Comparison of ENCODE assay signal across 37 cellular contexts in the genomic region with DNA sequence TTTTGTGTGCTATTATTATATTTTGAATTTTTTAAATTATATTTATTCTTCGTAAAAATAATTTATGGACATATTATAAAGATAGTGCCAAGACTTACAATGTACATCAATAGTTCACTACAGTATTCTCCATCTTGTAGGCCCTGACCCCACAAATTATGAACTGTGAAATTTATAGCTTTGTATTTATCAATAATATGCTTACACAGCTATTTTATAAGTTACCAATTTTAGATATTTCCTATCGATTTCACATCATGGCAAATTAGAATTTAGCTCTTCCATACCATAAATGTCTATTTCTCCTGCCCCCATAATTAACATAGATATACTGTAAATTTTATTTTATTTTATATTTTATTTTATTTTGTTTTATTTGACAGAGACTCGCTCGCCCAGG.
"Had no signal": no experiment of that assay in that cellular context is flagged by ENCODE, and none has a peak within 500 bp of the region (broad histone marks: within the 10 kb centered on the region; RNA-seq: fewer than 3 reads in every experiment).

No MANE protein-coding gene starts in this region.

- H3K4me1 ChIP-seq: ascending aorta had no signal

- H3K36me3 ChIP-seq: ascending aorta, cardiac muscle cell had no signal

- H3K9me3 Mint-ChIP-seq: activated B cell treated with CpG ODN at 0.5 μM for 24 hours; activated CD4-positive, alpha-beta memory T cell treated with anti-CD3 and anti-CD28 coated beads for 36 hours; activated CD8-positive, alpha-beta T cell treated with anti-CD3 and anti-CD28 coated beads for 36 hours; activated naive CD4-positive, alpha-beta T cell treated with anti-CD3 and anti-CD28 coated beads, Interleukin-2, amount 10 ng/mL, durations not matched to agents 7 days and 5 days; activated naive CD4-positive, alpha-beta T cell treated with anti-CD3 and anti-CD28 coated beads, Interleukin-2, amount 50 U/mL, for 24 hours; activated naive CD8-positive, alpha-beta T cell treated with anti-CD3 and anti-CD28 coated beads, Interleukin-2, amount 10 ng/mL, durations not matched to agents 7 days and 5 days; activated naive CD8-positive, alpha-beta T cell treated with anti-CD3 and anti-CD28 coated beads, Interleukin-2, amount 50 U/mL, for 24 hours; activated T-cell treated with anti-CD3 and anti-CD28 coated beads, Interleukin-2, amount 50 U/mL, for 4 hours; activated T-cell treated with anti-CD3 and anti-CD28 coated beads, Interleukin-2, amount 50 U/mL, for 72 hours; activated T-helper 1 cell treated with anti-CD3 and anti-CD28 coated beads, Interleukin-12 subunit alpha, Interleukin-12 subunit beta, Interleukin-2, Interleukin-4 antibody, amounts not matched to agents 30 ng/mL and 10 ng/mL and 1 ng/mL, durations not matched to agents 14 hours and 24 hours and 36 hours; activated T-helper 2 cell treated with anti-CD3 and anti-CD28 coated beads, Interferon-gamma antibody, Interleukin-2, Interleukin-4, amounts not matched to agents 10 μg/mL and 5 μg/mL and 100 μg/mL, durations not matched to agents 14 hours and 24 hours and 36 hours; T-helper 1 cell treated with Interleukin-12 subunit alpha and Interleukin-12 subunit beta and Interleukin-4 antibody, amounts not matched to agents 30 μg/mL and 1 μg/mL, for 36 hours; T-helper 2 cell treated with Interferon-gamma antibody and Interleukin-4, amounts not matched to agents 5 μg/mL and 100 μg/mL, for 36 hours had no signal

- H3K27ac Mint-ChIP-seq: activated B cell treated with CpG ODN at 0.5 μM for 24 hours; activated CD4-positive, alpha-beta memory T cell treated with anti-CD3 and anti-CD28 coated beads for 36 hours; activated CD4-positive, alpha-beta T cell treated with anti-CD3 and anti-CD28 coated beads, Interleukin-2, amount 10 ng/mL, durations not matched to agents 24 days and 14 days; activated CD8-positive, alpha-beta T cell treated with anti-CD3 and anti-CD28 coated beads for 36 hours; activated naive CD4-positive, alpha-beta T cell treated with anti-CD3 and anti-CD28 coated beads, Interleukin-2, amount 10 ng/mL, durations not matched to agents 7 days and 5 days; activated naive CD4-positive, alpha-beta T cell treated with anti-CD3 and anti-CD28 coated beads, Interleukin-2, amount 50 U/mL, for 24 hours; activated naive CD8-positive, alpha-beta T cell; activated naive CD8-positive, alpha-beta T cell treated with anti-CD3 and anti-CD28 coated beads, Interleukin-2, amount 10 ng/mL, durations not matched to agents 7 days and 5 days; activated naive CD8-positive, alpha-beta T cell treated with anti-CD3 and anti-CD28 coated beads, Interleukin-2, amount 50 U/mL, for 24 hours; activated T-cell treated with anti-CD3 and anti-CD28 coated beads, Interleukin-2, amount 50 U/mL, for 72 hours; activated T-helper 1 cell treated with anti-CD3 and anti-CD28 coated beads, Interleukin-12 subunit alpha, Interleukin-12 subunit beta, Interleukin-2, Interleukin-4 antibody, amounts not matched to agents 30 ng/mL and 10 ng/mL and 1 ng/mL, durations not matched to agents 14 hours and 24 hours and 36 hours; activated T-helper 2 cell treated with anti-CD3 and anti-CD28 coated beads, Interferon-gamma antibody, Interleukin-2, Interleukin-4, amounts not matched to agents 10 μg/mL and 5 μg/mL and 100 μg/mL, durations not matched to agents 14 hours and 24 hours and 36 hours; brain; T-helper 1 cell treated with Interleukin-12 subunit alpha and Interleukin-12 subunit beta and Interleukin-4 antibody, amounts not matched to agents 30 μg/mL and 1 μg/mL, for 36 hours; T-helper 2 cell treated with Interferon-gamma antibody and Interleukin-4, amounts not matched to agents 5 μg/mL and 100 μg/mL, for 36 hours had no signal

- H3K27me3 Mint-ChIP-seq: activated B cell treated with CpG ODN at 0.5 μM for 24 hours; activated CD4-positive, alpha-beta memory T cell treated with anti-CD3 and anti-CD28 coated beads for 36 hours; activated CD4-positive, alpha-beta T cell treated with anti-CD3 and anti-CD28 coated beads, Interleukin-2, amount 10 ng/mL, durations not matched to agents 24 days and 14 days; activated CD8-positive, alpha-beta T cell treated with anti-CD3 and anti-CD28 coated beads for 36 hours; activated naive CD4-positive, alpha-beta T cell treated with anti-CD3 and anti-CD28 coated beads, Interleukin-2, amount 50 U/mL, for 24 hours; activated naive CD8-positive, alpha-beta T cell; activated naive CD8-positive, alpha-beta T cell treated with anti-CD3 and anti-CD28 coated beads, Interleukin-2, amount 50 U/mL, for 24 hours; central memory CD8-positive, alpha-beta T cell had no signal

- ATAC-seq: activated CD8-positive, alpha-beta T cell treated with anti-CD3 and anti-CD28 coated beads for 36 hours; activated naive CD8-positive, alpha-beta T cell treated with anti-CD3 and anti-CD28 coated beads, Interleukin-2, amount 50 U/mL, for 24 hours; activated T-cell treated with anti-CD3 and anti-CD28 coated beads, Interleukin-2, amount 50 U/mL, for 4 hours; activated T-cell treated with anti-CD3 and anti-CD28 coated beads, Interleukin-2, amount 50 U/mL, for 72 hours had no signal

- H3K36me3 Mint-ChIP-seq: activated CD4-positive, alpha-beta memory T cell treated with anti-CD3 and anti-CD28 coated beads for 36 hours; activated naive CD4-positive, alpha-beta T cell treated with anti-CD3 and anti-CD28 coated beads, Interleukin-2, amount 10 ng/mL, durations not matched to agents 7 days and 5 days; activated naive CD4-positive, alpha-beta T cell treated with anti-CD3 and anti-CD28 coated beads, Interleukin-2, amount 50 U/mL, for 24 hours; activated naive CD8-positive, alpha-beta T cell; activated naive CD8-positive, alpha-beta T cell treated with anti-CD3 and anti-CD28 coated beads, Interleukin-2, amount 10 ng/mL, durations not matched to agents 7 days and 5 days; brain had no signal

- FAIRE-seq: bronchial epithelial cell had no signal

- H3K27ac ChIP-seq: ascending aorta, cardiac muscle cell, VCaP had no signal

- H3K4me1 Mint-ChIP-seq: activated B cell treated with CpG ODN at 0.5 μM for 24 hours; activated naive CD8-positive, alpha-beta T cell treated with anti-CD3 and anti-CD28 coated beads, Interleukin-2, amount 10 ng/mL, durations not matched to agents 7 days and 5 days; activated naive CD8-positive, alpha-beta T cell treated with anti-CD3 and anti-CD28 coated beads, Interleukin-2, amount 50 U/mL, for 24 hours; brain; central memory CD8-positive, alpha-beta T cell had no signal

- H3K27me3 ChIP-seq: ascending aorta, cardiac muscle cell had no signal

- H3K4me3 ChIP-seq: ascending aorta, cardiac muscle cell had no signal

- H3K9me3 ChIP-seq: ascending aorta had no signal

- DNase-seq: activated B cell treated with CpG ODN at 0.5 μM for 24 hours; activated CD4-positive, alpha-beta memory T cell treated with anti-CD3 and anti-CD28 coated beads for 36 hours; activated CD4-positive, alpha-beta T cell treated with anti-CD3 and anti-CD28 coated beads for 4 hours; activated CD4-positive, alpha-beta T cell treated with anti-CD3 and anti-CD28 coated beads, Interleukin-2, amount 10 ng/mL, durations not matched to agents 24 days and 14 days; activated CD4-positive, alpha-beta T cell treated with anti-CD3 and anti-CD28 coated beads, Interleukin-2, amount 50 U/mL, for 1 hour; activated CD4-positive, alpha-beta T cell treated with anti-CD3 and anti-CD28 coated beads, Interleukin-2, amount 50 U/mL, for 4 hours; activated CD4-positive, CD25-positive, alpha-beta regulatory T cell treated with anti-CD3 and anti-CD28 coated beads, Interleukin-2, amount 50 U/mL, for 72 hours; activated CD8-positive, alpha-beta memory T cell treated with anti-CD3 and anti-CD28 coated beads, Interleukin-2, amount 50 U/mL, for 4 hours; activated CD8-positive, alpha-beta T cell treated with anti-CD3 and anti-CD28 coated beads for 36 hours; activated effector memory CD4-positive, alpha-beta T cell treated with Interleukin-2 at 50 U/mL for 16 hours; activated gamma-delta T cell; activated naive CD4-positive, alpha-beta T cell treated with anti-CD3 and anti-CD28 coated beads, Interleukin-2, amount 10 ng/mL, durations not matched to agents 7 days and 5 days; activated naive CD4-positive, alpha-beta T cell treated with Interleukin-2 at 50 U/mL for 16 hours; activated naive CD8-positive, alpha-beta T cell treated with anti-CD3 and anti-CD28 coated beads, Interleukin-2, amount 10 ng/mL, durations not matched to agents 7 days and 5 days; activated naive CD8-positive, alpha-beta T cell treated with anti-CD3 and anti-CD28 coated beads, Interleukin-2, amount 50 U/mL, for 24 hours; activated T-cell treated with anti-CD3 and anti-CD28 coated beads for 4 hours; activated T-cell treated with anti-CD3 and anti-CD28 coated beads, Interleukin-2, amount 50 U/mL, for 1 hour; activated T-cell treated with anti-CD3 and anti-CD28 coated beads, Interleukin-2, amount 50 U/mL, for 4 hours; activated T-cell treated with anti-CD3 and anti-CD28 coated beads, Interleukin-2, amount 50 U/mL, for 72 hours; amygdala; anterior cingulate cortex; caudate nucleus; cerebellar nuclear complex; T-helper 2 cell; T-helper 9 cell had no signal

- H3K4me3 Mint-ChIP-seq: activated B cell treated with CpG ODN at 0.5 μM for 24 hours; activated CD4-positive, alpha-beta memory T cell treated with anti-CD3 and anti-CD28 coated beads for 36 hours; activated CD4-positive, alpha-beta T cell treated with anti-CD3 and anti-CD28 coated beads, Interleukin-2, amount 10 ng/mL, durations not matched to agents 24 days and 14 days; activated CD8-positive, alpha-beta T cell treated with anti-CD3 and anti-CD28 coated beads for 36 hours; activated naive CD4-positive, alpha-beta T cell treated with anti-CD3 and anti-CD28 coated beads, Interleukin-2, amount 10 ng/mL, durations not matched to agents 7 days and 5 days; activated naive CD4-positive, alpha-beta T cell treated with anti-CD3 and anti-CD28 coated beads, Interleukin-2, amount 50 U/mL, for 24 hours; activated naive CD8-positive, alpha-beta T cell; activated naive CD8-positive, alpha-beta T cell treated with anti-CD3 and anti-CD28 coated beads, Interleukin-2, amount 10 ng/mL, durations not matched to agents 7 days and 5 days; activated naive CD8-positive, alpha-beta T cell treated with anti-CD3 and anti-CD28 coated beads, Interleukin-2, amount 50 U/mL, for 24 hours; activated T-cell treated with anti-CD3 and anti-CD28 coated beads, Interleukin-2, amount 50 U/mL, for 4 hours; activated T-cell treated with anti-CD3 and anti-CD28 coated beads, Interleukin-2, amount 50 U/mL, for 72 hours; activated T-helper 1 cell treated with anti-CD3 and anti-CD28 coated beads, Interleukin-12 subunit alpha, Interleukin-12 subunit beta, Interleukin-2, Interleukin-4 antibody, amounts not matched to agents 30 ng/mL and 10 ng/mL and 1 ng/mL, durations not matched to agents 14 hours and 24 hours and 36 hours; brain; central memory CD8-positive, alpha-beta T cell; T-helper 1 cell treated with Interleukin-12 subunit alpha and Interleukin-12 subunit beta and Interleukin-4 antibody, amounts not matched to agents 30 μg/mL and 1 μg/mL, for 36 hours; T-helper 2 cell treated with Interferon-gamma antibody and Interleukin-4, amounts not matched to agents 5 μg/mL and 100 μg/mL, for 36 hours had no signal
